ENCODE assay signal across 15 cellular contexts in genomic region chr3:38099518-38099917, GRCh38.
"Had no signal": no experiment of that assay in that cellular context is flagged by ENCODE, and none has a peak within 500 bp of the region (broad histone marks: within the 10 kb centered on the region; RNA-seq: fewer than 3 reads in every experiment).

No MANE protein-coding gene starts in this region.

- H3K36me3 Mint-ChIP-seq: activated naive CD8-positive, alpha-beta T cell; natural killer cell; type B pancreatic cell had no signal

- H3K27ac ChIP-seq: brain microvascular endothelial cell, suprapubic skin had no signal

- DNase-seq: activated CD4-positive, alpha-beta T cell treated with anti-CD3 and anti-CD28 coated beads, Interleukin-2, amount 50 U/mL, for 48 hours; activated gamma-delta T cell; activated T-cell treated with anti-CD3 and anti-CD28 coated beads, Interleukin-2, amount 50 U/mL, for 48 hours; amygdala; brain microvascular endothelial cell; cerebellar nuclear complex; natural killer cell; stimulated activated CD4-positive, alpha-beta T cell treated with anti-CD3 and anti-CD28 coated beads, Interleukin-12 subunit alpha, Interleukin-12 subunit beta, amount 100 ng/mL, for 4 hours; stimulated activated CD4-positive, alpha-beta T cell treated with anti-CD3 and anti-CD28 coated beads, Interleukin-2, amount 100 ng/mL, for 48 hours; stimulated activated naive CD4-positive, alpha-beta T cell treated with Interleukin-2 at 50 U/mL for 16 hours had no signal

- H3K4me3 ChIP-seq: suprapubic skin had no signal

- H3K4me1 Mint-ChIP-seq: natural killer cell had no signal

- H3K36me3 ChIP-seq: brain microvascular endothelial cell, suprapubic skin had no signal

- H3K27me3 ChIP-seq: suprapubic skin had no signal

- H3K9me3 Mint-ChIP-seq: dendritic cell treated with granulocyte-macrophage colony-stimulating factor and Interleukin-4, amounts not matched to agents 40 ng/mL and 50 ng/mL, for 4 days; natural killer cell; T-helper 1 cell treated with Interleukin-12 subunit alpha and Interleukin-12 subunit beta and Interleukin-4 antibody, amounts not matched to agents 30 μg/mL and 1 μg/mL, for 36 hours; type B pancreatic cell had no signal

- H3K9me3 ChIP-seq: suprapubic skin had no signal

- H3K4me3 Mint-ChIP-seq: activated naive CD8-positive, alpha-beta T cell; dendritic cell treated with granulocyte-macrophage colony-stimulating factor and Interleukin-4, amounts not matched to agents 40 ng/mL and 50 ng/mL, for 4 days; natural killer cell; T-helper 1 cell treated with Interleukin-12 subunit alpha and Interleukin-12 subunit beta and Interleukin-4 antibody, amounts not matched to agents 30 μg/mL and 1 μg/mL, for 36 hours; type B pancreatic cell had no signal

- H3K4me1 ChIP-seq: suprapubic skin had no signal

- H3K27ac Mint-ChIP-seq: activated naive CD8-positive, alpha-beta T cell; dendritic cell treated with granulocyte-macrophage colony-stimulating factor and Interleukin-4, amounts not matched to agents 40 ng/mL and 50 ng/mL, for 4 days; natural killer cell; T-helper 1 cell treated with Interleukin-12 subunit alpha and Interleukin-12 subunit beta and Interleukin-4 antibody, amounts not matched to agents 30 μg/mL and 1 μg/mL, for 36 hours; type B pancreatic cell had no signal

- H3K27me3 Mint-ChIP-seq: dendritic cell treated with granulocyte-macrophage colony-stimulating factor and Interleukin-4, amounts not matched to agents 40 ng/mL and 50 ng/mL, for 4 days had no signal
